In the genomic region with DNA sequence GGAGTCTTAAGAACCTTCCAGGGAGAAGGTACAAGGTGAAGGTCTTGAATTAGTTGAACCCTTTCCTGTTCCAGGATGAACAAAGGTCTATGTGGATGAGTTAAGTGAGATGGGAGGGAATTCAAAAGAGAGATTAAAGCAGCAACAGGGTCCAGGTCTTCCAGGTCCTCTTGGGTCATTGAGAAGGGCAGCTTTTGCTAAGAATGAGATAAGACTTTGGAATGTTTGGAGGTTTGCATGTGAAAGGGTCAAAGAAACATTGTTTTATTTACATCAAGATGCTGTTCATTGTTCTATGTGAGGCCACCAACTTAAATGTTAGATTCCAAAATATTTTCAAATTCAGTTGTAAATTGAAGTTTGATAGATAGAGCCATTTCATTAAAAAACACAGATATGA, we compare ENCODE assay signal across 14 cellular contexts.
DNase-seq lines count a peak whose midpoint lies in the region; TF ChIP-seq lines count a peak whose summit lies in the region.
"Had no signal": no experiment of that assay in that cellular context is flagged by ENCODE, and none has a peak within 500 bp of the region (broad histone marks: within the 10 kb centered on the region; RNA-seq: fewer than 3 reads in every experiment).

No MANE protein-coding gene starts in this region.

- H2BK12ac ChIP-seq in H9 (ENCODE audit: insufficient read length, low read depth, low read length) (no peak overlapping the region), mesenchymal stem cell (ENCODE audit: low read length in 2 of 2) (no peak overlapping the region)

- H3K36me3 Mint-ChIP-seq in H9 (ENCODE audit: insufficient read depth in 1 of 3, low read depth in 3 of 3) = no peaks in the 10 kb centered on the region; a peak in 2 of 7 replicates
- H3K36me3 Mint-ChIP-seq: CD4-positive, alpha-beta memory T cell had no signal

- DNase-seq in H9 (no peak), NT2/D1 (ENCODE audit: low read depth, low spot score) (peak; percentile 56), iPS DF 4.7 (ENCODE audit: extremely low read depth, low spot score) (peak; percentile 66), mesendoderm (peak; percentile 44), H4 (ENCODE audit: low spot score) (no peak), MG63 (no peak), mesenchymal stem cell (no peak)
- DNase-seq: BE2C; CD4-positive, alpha-beta memory T cell; DMS79; GOT3 had no signal

- H3K23me2 ChIP-seq in H9 (ENCODE audit: insufficient read length, low read depth, low read length, poor library complexity, severe bottlenecking) = no peaks in the 10 kb centered on the region

- H2BK20ac ChIP-seq in H9 (ENCODE audit: low read depth, low read length, poor library complexity, severe bottlenecking) = no peak overlapping the region

- H4K5ac ChIP-seq in H9 (ENCODE audit: insufficient read length, low read depth, low read length) = no peak overlapping the region
- H4K5ac ChIP-seq in mesendoderm (ENCODE audit: low read length) = no peak overlapping the region

- H3K36me3 ChIP-seq in NT2/D1 (ENCODE audit: insufficient read depth, insufficient read length, low read length) (no peaks in the 10 kb centered on the region), mesendoderm (ENCODE audit: control insufficient read depth, insufficient read depth, low read length) (no peaks in the 10 kb centered on the region), MG63 (no peaks in the 10 kb centered on the region), mesenchymal stem cell (ENCODE audit: control insufficient read depth in 1 of 2, insufficient read depth in 2 of 2, low read depth in 1 of 2, low read length in 2 of 2) (no peaks in the 10 kb centered on the region)
- H3K36me3 ChIP-seq: BE2C had no signal

- H4K91ac ChIP-seq in H9 (ENCODE audit: insufficient read length, low read depth, low read length) (no peak overlapping the region), mesenchymal stem cell (ENCODE audit: low read length) (no peak overlapping the region)

- H3K27me3 Mint-ChIP-seq in H9 (ENCODE audit: low read depth) = no peaks in the 10 kb centered on the region
- H3K27me3 Mint-ChIP-seq: CD4-positive, alpha-beta memory T cell had no signal

- H3K79me1 ChIP-seq in H9 (ENCODE audit: insufficient read depth, low read depth, low read length, poor library complexity, severe bottlenecking) (no peaks in the 10 kb centered on the region), mesendoderm (ENCODE audit: low read length) (no peaks in the 10 kb centered on the region), mesenchymal stem cell (replicated peaks; ENCODE audit: low read length, poor library complexity, severe bottlenecking) (no peaks in the 10 kb centered on the region)

- peak overlapping the region; percentile 2 for H3K4me2 ChIP-seq in H9 (ENCODE audit: insufficient read depth, insufficient read length, low read length)
- H3K4me2 ChIP-seq in mesendoderm (ENCODE audit: low read length) = no peak overlapping the region
- no peak overlapping the region for H3K4me2 ChIP-seq in mesenchymal stem cell (ENCODE audit: low read length, poor library complexity, severe bottlenecking)
- H3K4me2 ChIP-seq: A549 had no signal

- no peak overlapping the region for H3K4me3 Mint-ChIP-seq in H9
- H3K4me3 Mint-ChIP-seq: CD4-positive, alpha-beta memory T cell had no signal

- H2BK120ac ChIP-seq in H9 (ENCODE audit: low read depth, low read length, poor library complexity, severe bottlenecking) = no peak overlapping the region
- no peak overlapping the region for H2BK120ac ChIP-seq in mesendoderm (ENCODE audit: low read depth, low read length)
- H2BK120ac ChIP-seq in mesenchymal stem cell (ENCODE audit: low read depth, low read length) = no peak overlapping the region

- H3K4me1 Mint-ChIP-seq in H9 = peaks cover 23% of the 10 kb centered on the region in 2 experiments
- H3K4me1 Mint-ChIP-seq: CD4-positive, alpha-beta memory T cell had no signal

- no peaks in the 10 kb centered on the region for H3K9me3 ChIP-seq in H9 (ENCODE audit: control insufficient read depth, low read depth, low read length)
- H3K9me3 ChIP-seq in NT2/D1 (ENCODE audit: insufficient read depth, low read length) = no peaks in the 10 kb centered on the region
- H3K9me3 ChIP-seq in MG63 = no peaks in the 10 kb centered on the region
- no peaks in the 10 kb centered on the region for H3K9me3 ChIP-seq in mesenchymal stem cell (ENCODE audit: control insufficient read depth, low read length)
- H3K9me3 ChIP-seq: A549, BE2C had no signal

- no peak overlapping the region for H3K9ac ChIP-seq in H9 (ENCODE audit: extremely low read depth, insufficient read length, low read length)
- H3K9ac ChIP-seq in NT2/D1 (ENCODE audit: insufficient read length, low read depth) = no peak overlapping the region
- H3K9ac ChIP-seq in mesendoderm (ENCODE audit: low read length) = no peak overlapping the region
- H3K9ac ChIP-seq in mesenchymal stem cell (ENCODE audit: low read length) = no peak overlapping the region

- TF ChIP-seq CTCF in H9 (conservative IDR thresholded peaks at IDR 0.05) = no peak

- H3K4me3 ChIP-seq in NT2/D1 (ENCODE audit: insufficient read length, low read depth) (no peak overlapping the region), mesendoderm (ENCODE audit: low read length) (no peak overlapping the region), MG63 (no peak overlapping the region), mesenchymal stem cell (ENCODE audit: insufficient read depth in 1 of 2, low read depth in 1 of 2, low read length in 2 of 2) (no peak overlapping the region)
- H3K4me3 ChIP-seq: A549, K562 had no signal

- H2AFZ ChIP-seq in H9 (ENCODE audit: low read length) = no peak overlapping the region
- no peak overlapping the region for H2AFZ ChIP-seq in mesenchymal stem cell (ENCODE audit: low read depth, low read length)

- H4K8ac ChIP-seq in H9 (replicated peaks; ENCODE audit: insufficient read length, low read depth, low read length) = no peak overlapping the region
- no peak overlapping the region for H4K8ac ChIP-seq in mesendoderm (ENCODE audit: low read depth, low read length)
- no peak overlapping the region for H4K8ac ChIP-seq in mesenchymal stem cell (ENCODE audit: low read length)

- H2AK5ac ChIP-seq in H9 (ENCODE audit: insufficient read length, low read length) = no peak overlapping the region
- H2AK5ac ChIP-seq in mesendoderm (ENCODE audit: low read length) = no peak overlapping the region
- H2AK5ac ChIP-seq in mesenchymal stem cell (ENCODE audit: low read length, severe bottlenecking) = no peak overlapping the region

- H3K4ac ChIP-seq in H9 (ENCODE audit: low read depth, low read length) (no peak overlapping the region), mesendoderm (ENCODE audit: low read depth, low read length) (no peak overlapping the region), mesenchymal stem cell (ENCODE audit: low read depth in 1 of 2, low read length in 2 of 2) (no peak overlapping the region)

- H3K56ac ChIP-seq in H9 (ENCODE audit: insufficient read length, low read depth, low read length) (no peak overlapping the region), mesendoderm (ENCODE audit: low read length) (no peak overlapping the region)

- no peak overlapping the region for H3T11ph ChIP-seq in H9 (ENCODE audit: low read length)

- H3K27ac ChIP-seq in H9 (ENCODE audit: insufficient read length, low read depth, low read length) (no peak overlapping the region), mesendoderm (ENCODE audit: low read depth, low read length) (no peak overlapping the region), mesenchymal stem cell (ENCODE audit: low read length, poor library complexity, severe bottlenecking) (no peak overlapping the region)
- H3K27ac ChIP-seq: A549, C4-2B had no signal

- H2BK5ac ChIP-seq in H9 (ENCODE audit: insufficient read length, low read length) (no peak overlapping the region), mesendoderm (ENCODE audit: low read length) (no peak overlapping the region), mesenchymal stem cell (ENCODE audit: low read depth, low read length, poor library complexity, severe bottlenecking) (no peak overlapping the region)

- H3K18ac ChIP-seq in H9 (ENCODE audit: insufficient read length, low read depth, low read length) (no peak overlapping the region), mesendoderm (ENCODE audit: low read length) (no peak overlapping the region), mesenchymal stem cell (ENCODE audit: low read depth in 1 of 2, low read length in 2 of 2) (no peak overlapping the region)

- no peaks in the 10 kb centered on the region for H3K79me2 ChIP-seq in H9 (ENCODE audit: insufficient read depth, low read length)
- no peaks in the 10 kb centered on the region for H3K79me2 ChIP-seq in mesendoderm (ENCODE audit: control insufficient read depth, insufficient read depth, low read length)

- peak overlapping the region in 1 of 3 experiments; percentile 72; a peak in 3 of 7 replicates for H3K27ac Mint-ChIP-seq in H9
- H3K27ac Mint-ChIP-seq: CD4-positive, alpha-beta memory T cell had no signal

- H3K23ac ChIP-seq in H9 (ENCODE audit: insufficient read length, low read depth, low read length) = no peak overlapping the region
- H3K23ac ChIP-seq in mesendoderm (ENCODE audit: low read length) = no peak overlapping the region
- no peak overlapping the region for H3K23ac ChIP-seq in mesenchymal stem cell (ENCODE audit: low read length in 2 of 2)

- no peak overlapping the region for H2BK15ac ChIP-seq in H9 (ENCODE audit: low read depth, low read length)
- H2BK15ac ChIP-seq in mesendoderm (replicated peaks; ENCODE audit: low read depth) = no peak overlapping the region
- H2BK15ac ChIP-seq in mesenchymal stem cell (ENCODE audit: low read depth, poor library complexity, severe bottlenecking) = no peak overlapping the region

- no peaks in the 10 kb centered on the region; a peak in 1 of 5 replicates for H3K9me3 Mint-ChIP-seq in H9

- H3K27me3 ChIP-seq in H9 (ENCODE audit: insufficient read depth, low read length) = no peaks in the 10 kb centered on the region
- no peaks in the 10 kb centered on the region for H3K27me3 ChIP-seq in NT2/D1 (ENCODE audit: insufficient read depth, insufficient read length)
- H3K27me3 ChIP-seq in mesendoderm (ENCODE audit: insufficient read depth, low read length, poor library complexity) = no peaks in the 10 kb centered on the region
- H3K27me3 ChIP-seq in MG63 = no peaks in the 10 kb centered on the region
- peaks cover 0 to 4% of the 10 kb centered on the region in 2 experiments for H3K27me3 ChIP-seq in mesenchymal stem cell (ENCODE audit: control insufficient read depth in 1 of 2, insufficient read depth in 1 of 2, low read length in 2 of 2)
- H3K27me3 ChIP-seq: BE2C had no signal

- H4K20me1 ChIP-seq in H9 (ENCODE audit: control insufficient read depth, insufficient read depth, insufficient read length) = no peaks in the 10 kb centered on the region

- H3K14ac ChIP-seq in H9 (ENCODE audit: insufficient read depth, low read length) = no peak overlapping the region
- H3K14ac ChIP-seq in mesenchymal stem cell (ENCODE audit: low read length in 2 of 2) = no peak overlapping the region

- H3K4me1 ChIP-seq in H9 (ENCODE audit: insufficient read depth, low read length) = peaks cover 5% of the 10 kb centered on the region; the same call in 1 of the 2 replicates
- H3K4me1 ChIP-seq in NT2/D1 (ENCODE audit: insufficient read depth, insufficient read length) = no peaks in the 10 kb centered on the region
- no peaks in the 10 kb centered on the region for H3K4me1 ChIP-seq in mesendoderm (ENCODE audit: control insufficient read depth, low read depth, low read length)
- H3K4me1 ChIP-seq in mesenchymal stem cell (ENCODE audit: control insufficient read depth, insufficient read depth, low read depth, low read length) = no peaks in the 10 kb centered on the region
- H3K4me1 ChIP-seq: A549, BE2C had no signal

Comparison
In these comparisons a context has a peak if more than half of its experiments do, and no peak if none do; other contexts are left out.
1. DNase-seq: peak in NT2/D1 (single experiment), iPS DF 4.7 (single experiment) and mesendoderm (single experiment); none in H9 (single experiment), H4 (single experiment), MG63 (single experiment) and mesenchymal stem cell (single experiment).